Comparison of ENCODE assay signal across 16 cellular contexts in genomic region chr15:68576253-68577236, GRCh38. TPM values are rescaled to one million over a fixed set of nuclear protein-coding genes. Genes with fewer than 3 reads are reported as not detected.
DNase-seq lines count a peak whose midpoint lies in the region; ATAC-seq lines count a peak whose summit lies in the region.
"Had no signal": no experiment of that assay in that cellular context is flagged by ENCODE, and none has a peak within 500 bp of the region (broad histone marks: within the 10 kb centered on the region; RNA-seq: fewer than 3 reads in every experiment).

No MANE protein-coding gene starts in this region.

- peaks cover 9% of the 10 kb centered on the region; the same call in 1 of the 2 replicates for H4K20me1 ChIP-seq in BLaER1

- CTCF ChIA-PET in activated CD8-positive, alpha-beta memory T cell treated with anti-CD3 and anti-CD28 coated beads, Interleukin-2, amount 10 ng/mL, durations not matched to agents 7 days and 5 days (lab: Charles Lee) = interaction anchor here (1.0 to 1.2 kb wide), 2 partner anchors 16 to 24 kb away, joined by 3 read pairs; no protein-coding TSS in a partner anchor

- H3K9me3 ChIP-seq in BLaER1 = no peaks in the 10 kb centered on the region
- H3K9me3 ChIP-seq: gastroesophageal sphincter, sigmoid colon, stomach had no signal

- DNase-seq in DMS 273 treated with DMSO at 0.1 percent for 48 hours (lab: John Stamatoyannopoulos, UW) (peak; percentile 36), NCI-H524 treated with DMSO at 0.1 percent for 48 hours (lab: John Stamatoyannopoulos, UW) (peak; percentile 97), left kidney (ENCODE audit: low read depth, low spot score) (peak; percentile 41), OCI-M1 (lab: John Stamatoyannopoulos, UW) (no peak), hypothalamus (lab: John Stamatoyannopoulos, UW) (no peak)
- no peak for DNase-seq in activated CD8-positive, alpha-beta memory T cell treated with anti-CD3 and anti-CD28 coated beads, Interleukin-2, amount 10 ng/mL, durations not matched to agents 7 days and 5 days
- DNase-seq: activated CD4-positive, alpha-beta T cell treated with anti-CD3 and anti-CD28 coated beads, Interleukin-2, amount 10 ng/mL, durations not matched to agents 7 days and 5 days; NCI-H1930; sigmoid colon; stomach; T-helper 1 cell had no signal

- H3K4me3 Mint-ChIP-seq in activated CD8-positive, alpha-beta memory T cell treated with anti-CD3 and anti-CD28 coated beads, Interleukin-2, amount 10 ng/mL, durations not matched to agents 7 days and 5 days = no peak overlapping the region
- H3K4me3 Mint-ChIP-seq: activated CD4-positive, alpha-beta T cell treated with anti-CD3 and anti-CD28 coated beads, Interleukin-2, amount 10 ng/mL, durations not matched to agents 7 days and 5 days had no signal

- H3K36me3 Mint-ChIP-seq in activated CD8-positive, alpha-beta memory T cell treated with anti-CD3 and anti-CD28 coated beads, Interleukin-2, amount 10 ng/mL, durations not matched to agents 7 days and 5 days = no peaks in the 10 kb centered on the region

- H3K4me2 ChIP-seq in BLaER1 = peak overlapping the region; percentile 92

- no peaks in the 10 kb centered on the region for H3K27me3 ChIP-seq in BLaER1

- H3K27me3 Mint-ChIP-seq in activated CD8-positive, alpha-beta memory T cell treated with anti-CD3 and anti-CD28 coated beads, Interleukin-2, amount 10 ng/mL, durations not matched to agents 7 days and 5 days = peaks cover 58% of the 10 kb centered on the region

- ATAC-seq in GM21576 (IDR thresholded peaks at IDR 0.05; ENCODE audit: unreplicated experiment) = no peak
- no peak for ATAC-seq in activated CD8-positive, alpha-beta memory T cell treated with anti-CD3 and anti-CD28 coated beads, Interleukin-2, amount 10 ng/mL, durations not matched to agents 7 days and 5 days
- ATAC-seq: gastroesophageal sphincter, Panc1 had no signal

- no peak overlapping the region for H3K27ac Mint-ChIP-seq in activated CD8-positive, alpha-beta memory T cell treated with anti-CD3 and anti-CD28 coated beads, Interleukin-2, amount 10 ng/mL, durations not matched to agents 7 days and 5 days
- H3K27ac Mint-ChIP-seq: activated CD4-positive, alpha-beta T cell treated with anti-CD3 and anti-CD28 coated beads, Interleukin-2, amount 10 ng/mL, durations not matched to agents 7 days and 5 days; activated T-helper 2 cell treated with anti-CD3 and anti-CD28 coated beads, Interferon-gamma antibody, Interleukin-2, Interleukin-4, amounts not matched to agents 10 μg/mL and 5 μg/mL and 100 μg/mL, durations not matched to agents 14 hours and 24 hours and 36 hours had no signal

- H3K4me1 Mint-ChIP-seq in activated CD8-positive, alpha-beta memory T cell treated with anti-CD3 and anti-CD28 coated beads, Interleukin-2, amount 10 ng/mL, durations not matched to agents 7 days and 5 days = peaks cover 7% of the 10 kb centered on the region

- H3K4me1 ChIP-seq in BLaER1 = peaks cover 81% of the 10 kb centered on the region

- H3K9ac ChIP-seq in BLaER1 = no peak overlapping the region

- H3K4me3 ChIP-seq in BLaER1 = no peak overlapping the region

- H3K36me3 ChIP-seq in BLaER1 = no peaks in the 10 kb centered on the region
- H3K36me3 ChIP-seq: gastroesophageal sphincter, sigmoid colon, stomach had no signal

- no peak overlapping the region for H3K27ac ChIP-seq in BLaER1
- H3K27ac ChIP-seq: gastroesophageal sphincter, sigmoid colon, stomach had no signal

- no peaks in the 10 kb centered on the region for H3K9me3 Mint-ChIP-seq in activated CD8-positive, alpha-beta memory T cell treated with anti-CD3 and anti-CD28 coated beads, Interleukin-2, amount 10 ng/mL, durations not matched to agents 7 days and 5 days (ENCODE audit: low read depth)
- H3K9me3 Mint-ChIP-seq: activated CD4-positive, alpha-beta T cell treated with anti-CD3 and anti-CD28 coated beads, Interleukin-2, amount 10 ng/mL, durations not matched to agents 7 days and 5 days; activated T-helper 2 cell treated with anti-CD3 and anti-CD28 coated beads, Interferon-gamma antibody, Interleukin-2, Interleukin-4, amounts not matched to agents 10 μg/mL and 5 μg/mL and 100 μg/mL, durations not matched to agents 14 hours and 24 hours and 36 hours had no signal

RNA-seq across cellular contexts. Expression of gene CORO2B, which starts 2.2 kb away (rescaled TPM):
- total RNA-seq in activated CD8-positive, alpha-beta memory T cell treated with anti-CD3 and anti-CD28 coated beads, Interleukin-2, amount 10 ng/mL, durations not matched to agents 7 days and 5 days = not detected
- total RNA-seq: activated CD4-positive, alpha-beta T cell treated with anti-CD3 and anti-CD28 coated beads, Interleukin-2, amount 10 ng/mL, durations not matched to agents 7 days and 5 days had no signal

Comparison
In these comparisons a context has a peak if more than half of its experiments do, and no peak if none do; other contexts are left out.
1. DNase-seq: peak in DMS 273 treated with DMSO at 0.1 percent for 48 hours (single experiment), NCI-H524 treated with DMSO at 0.1 percent for 48 hours (single experiment) and left kidney (single experiment); none in OCI-M1 (single experiment), activated CD8-positive, alpha-beta memory T cell treated with anti-CD3 and anti-CD28 coated beads, Interleukin-2, amount 10 ng/mL, durations not matched to agents 7 days and 5 days (single experiment) and hypothalamus (0 of 51).